In the genomic region with DNA sequence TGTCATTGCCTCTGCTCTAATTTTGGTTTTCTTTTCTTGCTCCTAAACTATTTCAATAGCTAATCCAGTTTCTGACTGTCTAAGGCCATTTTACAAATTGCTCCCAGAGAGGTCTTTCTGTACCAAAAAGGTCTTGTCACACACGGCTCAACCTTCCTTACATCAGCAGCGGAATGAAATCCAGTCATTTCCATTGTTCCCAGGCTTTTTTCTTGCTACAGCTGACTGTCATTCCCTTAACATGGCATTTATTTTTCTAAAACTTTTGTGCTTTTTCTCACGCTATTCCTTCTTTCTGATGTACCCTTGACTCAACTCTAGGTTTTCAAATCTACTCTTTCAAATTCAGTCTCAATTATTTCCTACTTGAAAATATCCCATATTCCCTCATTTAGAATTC, we compare ENCODE assay signal across 22 cellular contexts. TPM values are rescaled to one million over a fixed set of nuclear protein-coding genes. Genes with fewer than 3 reads are reported as not detected.
DNase-seq lines count a peak whose midpoint lies in the region; TF ChIP-seq lines count a peak whose summit lies in the region.
"Had no signal": no experiment of that assay in that cellular context is flagged by ENCODE, and none has a peak within 500 bp of the region (broad histone marks: within the 10 kb centered on the region; RNA-seq: fewer than 3 reads in every experiment).

No MANE protein-coding gene starts in this region.

- no peak overlapping the region for H2AK5ac ChIP-seq in trophoblast cell (ENCODE audit: low read length)

- H2AFZ ChIP-seq in neuron (ENCODE audit: low read depth, low read length) (no peak overlapping the region), trophoblast cell (ENCODE audit: insufficient read depth, low read length, poor library complexity) (no peak overlapping the region)

- H4K91ac ChIP-seq in trophoblast cell (ENCODE audit: low read depth, low read length): no peak overlapping the region

- H3K9ac ChIP-seq in endodermal cell (ENCODE audit: extremely low read depth, low read length, poor library complexity, severe bottlenecking) (no peak overlapping the region), trophoblast cell (ENCODE audit: low read length) (no peak overlapping the region)
- H3K9ac ChIP-seq: BLaER1, KMS-11, SK-N-SH had no signal

- no peak overlapping the region for H3K4me2 ChIP-seq in trophoblast cell (ENCODE audit: low read length)
- H3K4me2 ChIP-seq: BLaER1, KMS-11, SK-N-SH had no signal

- H3K23ac ChIP-seq in trophoblast cell (ENCODE audit: low read length): no peak overlapping the region

- peak overlapping the region; percentile 94 for H3K27ac ChIP-seq in endodermal cell (ENCODE audit: low read depth, low read length)
- no peak overlapping the region for H3K27ac ChIP-seq in trophoblast cell (ENCODE audit: low read depth, low read length)
- H3K27ac ChIP-seq: BLaER1, HL-60, KMS-11 had no signal

- no peak overlapping the region for H3K18ac ChIP-seq in trophoblast cell (ENCODE audit: low read length)

- no peaks in the 10 kb centered on the region for H3K9me3 Mint-ChIP-seq in endodermal cell
- no peaks in the 10 kb centered on the region for H3K9me3 Mint-ChIP-seq in activated naive CD8-positive, alpha-beta T cell treated with anti-CD3 and anti-CD28 coated beads for 36 hours
- H3K9me3 Mint-ChIP-seq: IgD-negative memory B cell had no signal

- H3K4ac ChIP-seq in trophoblast cell (ENCODE audit: low read depth, low read length): no peak overlapping the region

- H3K9me3 ChIP-seq in endodermal cell (ENCODE audit: control insufficient read depth, low read length) (no peaks in the 10 kb centered on the region), neuron (ENCODE audit: low read length) (no peaks in the 10 kb centered on the region), trophoblast cell (ENCODE audit: insufficient read depth, low read depth, low read length) (no peaks in the 10 kb centered on the region)
- H3K9me3 ChIP-seq: BLaER1, SK-N-SH had no signal

- H3K27ac Mint-ChIP-seq in endodermal cell: no peak overlapping the region
- H3K27ac Mint-ChIP-seq in activated naive CD8-positive, alpha-beta T cell treated with anti-CD3 and anti-CD28 coated beads for 36 hours: no peak overlapping the region
- H3K27ac Mint-ChIP-seq: CD4-positive, CD25-positive, alpha-beta regulatory T cell; IgD-negative memory B cell had no signal

- H3K14ac ChIP-seq in trophoblast cell (ENCODE audit: low read length): no peak overlapping the region

- no peaks in the 10 kb centered on the region for H3K36me3 Mint-ChIP-seq in endodermal cell (ENCODE audit: low read depth)
- no peaks in the 10 kb centered on the region for H3K36me3 Mint-ChIP-seq in activated naive CD8-positive, alpha-beta T cell treated with anti-CD3 and anti-CD28 coated beads for 36 hours
- H3K36me3 Mint-ChIP-seq: CD4-positive, CD25-positive, alpha-beta regulatory T cell had no signal

- H2BK5ac ChIP-seq in trophoblast cell (ENCODE audit: low read depth, low read length, poor library complexity): no peak overlapping the region

- H4K12ac ChIP-seq in trophoblast cell (ENCODE audit: low read depth, low read length): no peak overlapping the region

- H3K36me3 ChIP-seq in endodermal cell (ENCODE audit: control insufficient read depth, insufficient read depth, low read length): no peaks in the 10 kb centered on the region
- H3K36me3 ChIP-seq in neuron (ENCODE audit: insufficient read depth, low read length): no peaks in the 10 kb centered on the region
- no peaks in the 10 kb centered on the region for H3K36me3 ChIP-seq in trophoblast cell (ENCODE audit: control insufficient read depth in 1 of 2, insufficient read depth in 2 of 2, low read length in 2 of 2)
- H3K36me3 ChIP-seq: BLaER1 had no signal

- H3K79me1 ChIP-seq in trophoblast cell (ENCODE audit: low read length): no peaks in the 10 kb centered on the region

- peaks cover 4% of the 10 kb centered on the region for H3K4me1 Mint-ChIP-seq in endodermal cell
- no peaks in the 10 kb centered on the region for H3K4me1 Mint-ChIP-seq in activated naive CD8-positive, alpha-beta T cell treated with anti-CD3 and anti-CD28 coated beads for 36 hours
- H3K4me1 Mint-ChIP-seq: CD4-positive, CD25-positive, alpha-beta regulatory T cell; IgD-negative memory B cell had no signal

- DNase-seq in NCI-H2227 (lab: John Stamatoyannopoulos, UW; ENCODE audit: unreplicated experiment) (peak; percentile 27), NCI-H2227 treated with DMSO at 0.1 percent for 48 hours (lab: John Stamatoyannopoulos, UW) (no peak), endodermal cell (no peak), trophoblast cell (no peak)
- DNase-seq in activated T-cell treated with anti-CD3 and anti-CD28 coated beads, Interleukin-2, amount 50 U/mL, for 1 hour: no peak
- DNase-seq in activated naive CD8-positive, alpha-beta T cell treated with anti-CD3 and anti-CD28 coated beads for 36 hours: no peak
- DNase-seq: 8988T; CD4-positive, CD25-positive, alpha-beta regulatory T cell; DMS153; GOT3; NCI-H1092; NCI-H1417 treated with DMSO at 0.1 percent for 48 hours; NCI-H1694 treated with DMSO at 0.1 percent for 48 hours; NCI-H524 treated with DMSO at 0.1 percent for 48 hours; NK-92 treated with Interleukin-12 subunit alpha and Interleukin-12 subunit beta, amount 100 ng/mL, for 24 hours; PC-3; SK-N-SH had no signal

- no peak overlapping the region for H3K4me3 Mint-ChIP-seq in endodermal cell
- no peak overlapping the region for H3K4me3 Mint-ChIP-seq in activated naive CD8-positive, alpha-beta T cell treated with anti-CD3 and anti-CD28 coated beads for 36 hours
- H3K4me3 Mint-ChIP-seq: CD4-positive, CD25-positive, alpha-beta regulatory T cell; IgD-negative memory B cell had no signal

- no peaks in the 10 kb centered on the region for H3K4me1 ChIP-seq in endodermal cell (ENCODE audit: control insufficient read depth, insufficient read depth, low read length)
- peaks cover 52% of the 10 kb centered on the region for H3K4me1 ChIP-seq in neuron (ENCODE audit: insufficient read depth, low read length)
- H3K4me1 ChIP-seq in trophoblast cell (ENCODE audit: control insufficient read depth in 1 of 2, insufficient read depth in 2 of 2, low read length in 2 of 2): no peaks in the 10 kb centered on the region

- H3K4me3 ChIP-seq in endodermal cell (ENCODE audit: low read length) (no peak overlapping the region), neuron (ENCODE audit: low read length) (peak overlapping the region; percentile 43), trophoblast cell (ENCODE audit: low read depth, low read length) (no peak overlapping the region)
- H3K4me3 ChIP-seq: BLaER1 had no signal

- no peak overlapping the region for H2BK120ac ChIP-seq in trophoblast cell (ENCODE audit: insufficient read depth, low read length, poor library complexity)

- H3K27me3 Mint-ChIP-seq in endodermal cell (ENCODE audit: insufficient read depth): no peaks in the 10 kb centered on the region
- H3K27me3 Mint-ChIP-seq in activated naive CD8-positive, alpha-beta T cell treated with anti-CD3 and anti-CD28 coated beads for 36 hours: peaks cover 3% of the 10 kb centered on the region
- H3K27me3 Mint-ChIP-seq: CD4-positive, CD25-positive, alpha-beta regulatory T cell had no signal

- WGBS in endodermal cell (ENCODE audit: insufficient coverage in 1 of 2, insufficient read length in 1 of 2), 2 experiments: 74 to 81% methylated on average over 3 of the region's 3 CpGs
- no CpG with 5 or more reads among the region's 3 CpGs for WGBS in trophoblast cell (ENCODE audit: extremely low coverage, insufficient coverage, insufficient read length)

- TF ChIP-seq CTCF in endodermal cell (conservative IDR thresholded peaks at IDR 0.05): no peak

- no peaks in the 10 kb centered on the region for H3K79me2 ChIP-seq in trophoblast cell (ENCODE audit: control insufficient read depth, insufficient read depth, low read length, poor library complexity)

- no peak overlapping the region for H2BK12ac ChIP-seq in trophoblast cell (ENCODE audit: low read length)

- no peaks in the 10 kb centered on the region for H3K27me3 ChIP-seq in endodermal cell (ENCODE audit: control insufficient read depth, insufficient read depth, low read length, poor library complexity, severe bottlenecking)
- H3K27me3 ChIP-seq in neuron (ENCODE audit: insufficient read depth, low read length): no peaks in the 10 kb centered on the region
- no peaks in the 10 kb centered on the region for H3K27me3 ChIP-seq in trophoblast cell (ENCODE audit: insufficient read depth, low read length)
- H3K27me3 ChIP-seq: BLaER1 had no signal

- no peak overlapping the region for H4K8ac ChIP-seq in trophoblast cell (ENCODE audit: low read depth, low read length)

RNA-seq across cellular contexts. Expression of a gene that starts 24.3 kb away (rescaled TPM):
- 10 to 100 TPM in 1 of 2 donors, 1 to 10 TPM in 1; 9.6 to 18.1 TPM for total RNA-seq in endodermal cell
- 20.2 TPM for polyA plus RNA-seq in endodermal cell (2013, experiment 1 of 2)
- polyA plus RNA-seq in endodermal cell (2013, experiment 2 of 2): 21.5 TPM
- polyA plus RNA-seq in trophoblast cell (2013): 2.2 and 2.3 TPM in 2 replicates
- under 1 TPM; 0.47 to 0.70 TPM for total RNA-seq in activated naive CD8-positive, alpha-beta T cell treated with anti-CD3 and anti-CD28 coated beads for 36 hours
- polyA plus RNA-seq: CD4-positive, CD25-positive, alpha-beta regulatory T cell; IgD-negative memory B cell had no signal

Comparison
In these comparisons a context has a peak if more than half of its experiments do, and no peak if none do; other contexts are left out.
1. RNA of a gene that starts 24.3 kb away (total RNA-seq): 9.6 to 18.1 TPM in endodermal cell; 0.47 to 0.70 TPM in activated naive CD8-positive, alpha-beta T cell treated with anti-CD3 and anti-CD28 coated beads for 36 hours; every median in the first group is over 4 times any median in the second.